ENCODE assay signal across 20 cellular contexts in genomic region chr17:720706-721539, GRCh38. TPM values are rescaled to one million over a fixed set of nuclear protein-coding genes. Genes with fewer than 3 reads are reported as not detected.
DNase-seq lines count a peak whose midpoint lies in the region; TF ChIP-seq lines count a peak whose summit lies in the region.
"Had no signal": no experiment of that assay in that cellular context is flagged by ENCODE, and none has a peak within 500 bp of the region (broad histone marks: within the 10 kb centered on the region; RNA-seq: fewer than 3 reads in every experiment).

No MANE protein-coding gene starts in this region.

- no peak overlapping the region for H2BK5ac ChIP-seq in mesendoderm (ENCODE audit: low read length)

- no peak overlapping the region for H2BK15ac ChIP-seq in mesendoderm (replicated peaks; ENCODE audit: low read depth)

- H3K9me3 ChIP-seq in breast epithelium = no peaks in the 10 kb centered on the region
- H3K9me3 ChIP-seq in vagina = no peaks in the 10 kb centered on the region
- H3K9me3 ChIP-seq: BLaER1, HAP-1 had no signal

- H3K4me2 ChIP-seq in mesendoderm (ENCODE audit: low read length) = no peak overlapping the region
- H3K4me2 ChIP-seq: BLaER1, PC-9 had no signal

- TF ChIP-seq CTCF in MCF 10A (IDR thresholded peaks at IDR 0.05; ENCODE audit: unreplicated experiment) (no peak), breast epithelium (IDR thresholded peaks at IDR 0.05) (no peak), VCaP (conservative IDR thresholded peaks at IDR 0.05) (no peak), vagina (IDR thresholded peaks at IDR 0.05) (no peak)

- H3K27me3 Mint-ChIP-seq in MCF 10A (ENCODE audit: insufficient read depth, unreplicated experiment) = no peaks in the 10 kb centered on the region

- H3K4me3 ChIP-seq in breast epithelium (no peak overlapping the region), vagina (no peak overlapping the region), mesendoderm (ENCODE audit: low read length) (no peak overlapping the region)
- H3K4me3 ChIP-seq: BLaER1, GM12878, HAP-1, PC-9 had no signal

- H3K4me3 Mint-ChIP-seq in MCF 10A (ENCODE audit: unreplicated experiment) = no peak overlapping the region
- H3K4me3 Mint-ChIP-seq: CD8-positive, alpha-beta T cell had no signal

- H3K9me3 Mint-ChIP-seq in MCF 10A (ENCODE audit: unreplicated experiment) = no peaks in the 10 kb centered on the region
- H3K9me3 Mint-ChIP-seq: CD8-positive, alpha-beta T cell had no signal

- H3K4ac ChIP-seq in mesendoderm (ENCODE audit: low read depth, low read length) = no peak overlapping the region

- no peak overlapping the region for H4K8ac ChIP-seq in mesendoderm (ENCODE audit: low read depth, low read length)

- H3K4me1 Mint-ChIP-seq in MCF 10A (ENCODE audit: insufficient read depth, unreplicated experiment) = peaks cover 25% of the 10 kb centered on the region

- H3K27me3 ChIP-seq in breast epithelium (no peaks in the 10 kb centered on the region), vagina (no peaks in the 10 kb centered on the region), mesendoderm (ENCODE audit: insufficient read depth, low read length, poor library complexity) (no peaks in the 10 kb centered on the region)
- H3K27me3 ChIP-seq: BLaER1 had no signal

- no peak overlapping the region for H2BK120ac ChIP-seq in mesendoderm (ENCODE audit: low read depth, low read length)

- intact Hi-C loops in MCF 10A (cut with micrococcal nuclease) (no loop called here), breast epithelium (cut with DNase I; ENCODE audit: low total_unique reads) (no loop called here), vagina (cut with DNase I) (no loop called here)

- no peak overlapping the region for H4K5ac ChIP-seq in mesendoderm (ENCODE audit: low read length)

- H3K4me1 ChIP-seq in breast epithelium (peaks cover 0 to 4% of the 10 kb centered on the region in 2 donors), vagina (peaks cover 12% of the 10 kb centered on the region), mesendoderm (ENCODE audit: control insufficient read depth, low read depth, low read length) (no peaks in the 10 kb centered on the region)
- H3K4me1 ChIP-seq: HAP-1 had no signal

- H3K36me3 ChIP-seq in breast epithelium (no peaks in the 10 kb centered on the region), vagina (no peaks in the 10 kb centered on the region), mesendoderm (ENCODE audit: control insufficient read depth, insufficient read depth, low read length) (no peaks in the 10 kb centered on the region)
- H3K36me3 ChIP-seq: BLaER1, HAP-1 had no signal

- no peak overlapping the region for H3K9ac ChIP-seq in mesendoderm (ENCODE audit: low read length)
- H3K9ac ChIP-seq: BLaER1 had no signal

- CTCF ChIA-PET in MCF 10A (lab: Yijun Ruan, JAX) = no interaction called here

- peak overlapping the region; percentile 50 for H3K27ac Mint-ChIP-seq in MCF 10A (ENCODE audit: low read depth, unreplicated experiment)
- H3K27ac Mint-ChIP-seq: CD8-positive, alpha-beta T cell had no signal

- H3K79me2 ChIP-seq in mesendoderm (ENCODE audit: control insufficient read depth, insufficient read depth, low read length) = no peaks in the 10 kb centered on the region

- no CpG with 5 or more reads among the region's 13 CpGs for WGBS in mesendoderm (ENCODE audit: extremely low coverage, insufficient coverage, low lambda C conversion rate)

- BruUV-seq in MCF 10A (replicated peaks; lab: Mats Ljungman, UMichigan) = no TSS peak

- H3K56ac ChIP-seq in mesendoderm (ENCODE audit: low read length) = no peak overlapping the region

- H2AK5ac ChIP-seq in mesendoderm (ENCODE audit: low read length) = no peak overlapping the region

- TF ChIP-seq POLR2A in breast epithelium (IDR thresholded peaks at IDR 0.05) (no peak), vagina (IDR thresholded peaks at IDR 0.05) (no peak)

- no peak overlapping the region for H3K23ac ChIP-seq in mesendoderm (ENCODE audit: low read length)

- DNase-seq in MCF 10A (ENCODE audit: unreplicated experiment) = no peak
- no peak for DNase-seq in breast epithelium (ENCODE audit: low spot score in 2 of 2)
- no peak for DNase-seq in epithelial cell of prostate (ENCODE audit: low read depth, low spot score)
- DNase-seq in vagina (ENCODE audit: extremely low spot score in 2 of 2) = no peak
- no peak for DNase-seq in mesendoderm
- DNase-seq in occipital lobe (lab: John Stamatoyannopoulos, UW) = no peak
- DNase-seq in putamen (ENCODE audit: low spot score) = no peak
- DNase-seq: CD8-positive, alpha-beta T cell; DMS79 treated with DMSO at 0.1 percent for 48 hours; KBM-7; NCI-H1436 treated with DMSO at 0.1 percent for 48 hours; NCI-H2029 treated with DMSO at 0.1 percent for 48 hours; NCI-H2171 treated with DMSO at 0.1 percent for 48 hours; NCI-H446 treated with DMSO at 0.1 percent for 48 hours; PC-9; Right ventricle myocardium superior had no signal

- no peaks in the 10 kb centered on the region for H3K79me1 ChIP-seq in mesendoderm (ENCODE audit: low read length)

- peaks cover 13% of the 10 kb centered on the region for H3K36me3 Mint-ChIP-seq in MCF 10A (ENCODE audit: insufficient read depth, unreplicated experiment)
- H3K36me3 Mint-ChIP-seq: CD8-positive, alpha-beta T cell had no signal

- H3K18ac ChIP-seq in mesendoderm (ENCODE audit: low read length) = no peak overlapping the region

- POLR2A ChIA-PET in MCF 10A (lab: Yijun Ruan, JAX) = interaction anchor here (0.6 to 1.9 kb wide), 4 partner anchors 9 to 276 kb away, joined by 3 to 16 read pairs (median 6); partner anchors contain the start of genes TIMM22 and TLCD3A

- H3K27ac ChIP-seq in breast epithelium (peak overlapping the region in 1 of 2 donors; percentile 48), VCaP (peak overlapping the region; percentile 54), epithelial cell of prostate (peak overlapping the region; percentile 43), vagina (peak overlapping the region; percentile 59), mesendoderm (ENCODE audit: low read depth, low read length) (no peak overlapping the region)
- H3K27ac ChIP-seq: BLaER1, PC-9 had no signal

RNA-seq across cellular contexts. Expression of gene VPS53, which starts 6.3 kb away (rescaled TPM):
- total RNA-seq in MCF 10A (2022) = 43.5 and 55.0 TPM in 2 replicates
- total RNA-seq in breast epithelium = 10 to 100 TPM; 21.6 to 33.1 (median 25.6) TPM
- total RNA-seq in vagina = 44.0 TPM
- polyA plus RNA-seq in mesendoderm (2013, experiment 1 of 2) = 13.0 TPM
- polyA plus RNA-seq in mesendoderm (2013, experiment 2 of 2) = 14.6 TPM
- total RNA-seq in occipital lobe = 18.7 TPM

RNA-seq across cellular contexts. Expression of gene TLCD3A, which starts 11.5 kb away (rescaled TPM):
- total RNA-seq in MCF 10A (2022) (28.4 and 31.6 TPM in 2 replicates), breast epithelium (1 to 10 TPM; 5.0 to 5.9 (median 5.6) TPM), vagina (18.7 TPM), occipital lobe (9.5 TPM)
- polyA plus RNA-seq in mesendoderm (2013, experiment 1 of 2) = 17.5 TPM
- 19.4 TPM for polyA plus RNA-seq in mesendoderm (2013, experiment 2 of 2)

RNA-seq across cellular contexts. Expression of gene GEMIN4, which starts 31.1 kb away (rescaled TPM):
- 19.5 and 24.1 TPM in 2 replicates for total RNA-seq in MCF 10A (2022)
- 10 to 100 TPM; 21.0 to 25.1 (median 22.1) TPM for total RNA-seq in breast epithelium
- total RNA-seq in vagina = 22.3 TPM
- polyA plus RNA-seq in mesendoderm (2013, experiment 1 of 2) = 34.4 TPM
- 31.4 TPM for polyA plus RNA-seq in mesendoderm (2013, experiment 2 of 2)
- total RNA-seq in occipital lobe = 10.1 TPM
